In the genomic region with DNA sequence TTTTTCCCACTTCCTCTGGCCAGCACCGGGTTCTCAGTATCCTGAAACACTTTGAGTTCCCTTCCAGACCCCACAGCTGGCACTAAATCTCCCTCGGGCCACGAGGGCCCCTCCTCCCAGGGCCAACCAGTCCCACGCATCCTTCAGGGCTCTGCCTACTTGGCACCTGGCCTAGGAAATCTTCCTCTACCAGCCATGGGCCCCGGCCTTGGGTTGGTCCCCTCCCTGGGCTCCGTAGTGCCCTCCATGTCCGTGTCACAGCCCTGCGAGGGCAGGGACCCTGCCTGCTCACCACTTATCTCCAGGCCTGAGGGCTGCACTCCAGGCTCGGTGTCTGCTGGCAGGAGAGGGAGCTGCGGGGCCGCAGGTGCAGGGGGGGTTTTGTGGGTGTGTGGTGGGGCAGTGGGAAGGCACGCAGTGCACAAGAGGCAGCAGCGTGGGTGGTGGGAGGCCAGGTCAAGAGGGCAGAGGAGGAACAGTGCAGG, we compare ENCODE assay signal across 1 cellular context.
TF ChIP-seq lines count a peak whose summit lies in the region.

No MANE protein-coding gene starts in this region.

TF ChIP-seq in HepG2, 621 proteins besides CTCF, POLR2A, EP300 and RAD21:
- peak; percentile 48; the same call in 1 of the 2 replicates for TF ChIP-seq RBFOX2 (IDR thresholded peaks at IDR 0.05; ENCODE audit: low read depth, low read length)
- no peak for TF ChIP-seq GTF2F1 (IDR thresholded peaks at IDR 0.05; ENCODE audit: low read length)
- TF ChIP-seq POLR2AphosphoS5 (IDR thresholded peaks at IDR 0.05; ENCODE audit: low read depth, low read length): 0 out of 2 replicates have a peak, but pooled peaks have one; percentile 20
- peak; percentile 30 for TF ChIP-seq PTBP1 (IDR thresholded peaks at IDR 0.05; ENCODE audit: low read depth, low read length, poor library complexity, severe bottlenecking)
- TF ChIP-seq ZBTB4 (CRISPR knock-in tag; IDR thresholded peaks at IDR 0.05; ENCODE audit: borderline replicate concordance): no peak
- TF ChIP-seq HNRNPLL (IDR thresholded peaks at IDR 0.05; ENCODE audit: low read depth, low read length, poor library complexity, severe bottlenecking): peak; percentile 17
- TF ChIP-seq RBM22 (optimal IDR thresholded peaks at IDR 0.05; ENCODE audit: low read length): peak; percentile 84
- TF ChIP-seq AGO2 (optimal IDR thresholded peaks at IDR 0.05; ENCODE audit: low read depth, low read length): peak; percentile 89
